10 cellular contexts compared by ENCODE assay signal in genomic region chr12:50241178-50241577, GRCh38. TPM values are rescaled to one million over a fixed set of nuclear protein-coding genes. Genes with fewer than 3 reads are reported as not detected.
DNase-seq lines count a peak whose midpoint lies in the region; ATAC-seq and TF ChIP-seq lines count a peak whose summit lies in the region.
"Had no signal": no experiment of that assay in that cellular context is flagged by ENCODE, and none has a peak within 500 bp of the region (broad histone marks: within the 10 kb centered on the region; RNA-seq: fewer than 3 reads in every experiment).

No MANE protein-coding gene starts in this region.

- peak overlapping the region; percentile 38; the same call in 1 of the 2 replicates for H3K4me3 ChIP-seq in PC-9
- no peak overlapping the region for H3K4me3 ChIP-seq in stomach smooth muscle (ENCODE audit: low read length in 2 of 2)
- H3K4me3 ChIP-seq in A673 (ENCODE audit: low read depth, low read length, poor library complexity, severe bottlenecking), result no peak overlapping the region

- H3K27me3 ChIP-seq in PC-9 (ENCODE audit: insufficient read depth, low read depth) (no peaks in the 10 kb centered on the region), stomach smooth muscle (ENCODE audit: control insufficient read depth in 1 of 2, insufficient read depth in 2 of 2, low read length in 2 of 2) (no peaks in the 10 kb centered on the region), A673 (replicated peaks; ENCODE audit: insufficient read depth, low read depth, low read length, poor library complexity) (no peaks in the 10 kb centered on the region)

- TF ChIP-seq CTCF in PC-9 (conservative IDR thresholded peaks at IDR 0.05), result no peak
- no peak for TF ChIP-seq CTCF in A673 (conservative IDR thresholded peaks at IDR 0.05; ENCODE audit: low read depth, low read length)

- peaks cover 60% of the 10 kb centered on the region for H3F3A ChIP-seq in PC-9 (ENCODE audit: insufficient read depth, low read depth)

- no peaks in the 10 kb centered on the region for H3K9me3 ChIP-seq in PC-9 (ENCODE audit: insufficient read depth, low read depth)
- H3K9me3 ChIP-seq in stomach smooth muscle (ENCODE audit: control insufficient read depth in 2 of 2, low read length in 2 of 2), result no peaks in the 10 kb centered on the region
- no peaks in the 10 kb centered on the region for H3K9me3 ChIP-seq in A673 (ENCODE audit: low read depth, low read length, poor library complexity, severe bottlenecking)

- peaks cover 64% of the 10 kb centered on the region for H3K79me2 ChIP-seq in PC-9 (ENCODE audit: low read depth)

- intact Hi-C loops in PC-9 (cut with micrococcal nuclease; ENCODE audit: unreplicated experiment) (loop anchor here (5.0 to 10.0 kb wide), 2 partner anchors 71 to 164 kb away; partner anchors contain the start of gene LARP4), A673 (cut with micrococcal nuclease; ENCODE audit: unreplicated experiment) (no loop called here)

- H3K9ac ChIP-seq in stomach smooth muscle (ENCODE audit: low read length in 2 of 2), result no peak overlapping the region

- H3K4me2 ChIP-seq in PC-9, result peak overlapping the region; percentile 78

- no peak overlapping the region for H2AFZ ChIP-seq in PC-9

- POLR2A ChIA-PET in PC-9 (lab: Charles Lee; ENCODE audit: unreplicated experiment) (interaction anchor here (0.5 to 0.8 kb wide), 8 partner anchors 18 to 236 kb away, joined by 3 to 8 read pairs (median 5); no protein-coding TSS in a partner anchor), A673 (lab: Charles Lee; ENCODE audit: low non-redundant PET) (no interaction called here)

- no peaks in the 10 kb centered on the region for H3K9me2 ChIP-seq in PC-9 (ENCODE audit: insufficient read depth)

- DNase-seq in NCI-H1105 treated with DMSO at 0.1 percent for 48 hours (lab: John Stamatoyannopoulos, UW) (peak; percentile 52), NCI-H1105 (lab: John Stamatoyannopoulos, UW) (no peak), PC-9 (peak in 1 of 2 experiments; percentile 91), iris pigment epithelial cell (ENCODE audit: low read depth) (peak; percentile 69), mucosa of gallbladder (ENCODE audit: low spot score) (no peak), A673 (ENCODE audit: low spot score) (no peak)
- DNase-seq in stimulated activated naive CD8-positive, alpha-beta T cell treated with anti-CD3 and anti-CD28 coated beads, Interleukin-15, Interleukin-2, amounts not matched to agents 100 U/mL and 50 U/mL, for 24 hours, result no peak
- DNase-seq: NCI-H446, nucleus accumbens had no signal

- CTCF ChIA-PET in PC-9 (lab: Charles Lee), result interaction anchor here (0.6 kb wide), 1 partner anchor 63 kb away, joined by 8 read pairs; no protein-coding TSS in a partner anchor
- CTCF ChIA-PET in A673 (lab: Charles Lee), result no interaction called here

- H3K36me3 ChIP-seq in PC-9 (ENCODE audit: low read depth) (peaks cover 36% of the 10 kb centered on the region), stomach smooth muscle (ENCODE audit: control insufficient read depth in 2 of 2, insufficient read depth in 2 of 2, low read length in 2 of 2) (no peaks in the 10 kb centered on the region), A673 (ENCODE audit: insufficient read depth, low read length, poor library complexity, severe bottlenecking) (no peaks in the 10 kb centered on the region)

- BruUV-seq in PC-9 (replicated peaks; lab: Mats Ljungman, UMichigan) (no TSS peak), A673 (replicated peaks; lab: Mats Ljungman, UMichigan) (no TSS peak)

- ATAC-seq in stimulated activated naive CD8-positive, alpha-beta T cell treated with anti-CD3 and anti-CD28 coated beads, Interleukin-15, Interleukin-2, amounts not matched to agents 100 U/mL and 50 U/mL, for 24 hours, result no peak

- H3K4me1 ChIP-seq in PC-9 (replicated peaks; ENCODE audit: insufficient read depth) (peaks cover 75% of the 10 kb centered on the region), stomach smooth muscle (ENCODE audit: control insufficient read depth, insufficient read depth, low read length) (peaks cover 15% of the 10 kb centered on the region), A673 (ENCODE audit: insufficient read depth, low read length, poor library complexity, severe bottlenecking) (no peaks in the 10 kb centered on the region)

- H3K27ac ChIP-seq in PC-9 (peak overlapping the region; percentile 98), stomach smooth muscle (ENCODE audit: low read length) (peak overlapping the region; percentile 32), A673 (ENCODE audit: low read depth, low read length, poor library complexity, severe bottlenecking) (no peak overlapping the region)

- no peaks in the 10 kb centered on the region for H4K20me1 ChIP-seq in PC-9 (ENCODE audit: insufficient read depth)

RNA-seq across cellular contexts. Expression of gene LIMA1, which starts 42.1 kb away (rescaled TPM):
- 73.1 and 98.6 TPM in 2 replicates for total RNA-seq in PC-9 (2021)
- 117 TPM for total RNA-seq in mucosa of gallbladder
- 73.1 and 77.6 TPM in 2 replicates for total RNA-seq in A673 (2021)

Comparison
In these comparisons a context has a peak if more than half of its experiments do, and no peak if none do; other contexts are left out.
1. DNase-seq: peak in NCI-H1105 treated with DMSO at 0.1 percent for 48 hours (single experiment) and iris pigment epithelial cell (single experiment); none in NCI-H1105 (single experiment), mucosa of gallbladder (single experiment), A673 (single experiment) and stimulated activated naive CD8-positive, alpha-beta T cell treated with anti-CD3 and anti-CD28 coated beads, Interleukin-15, Interleukin-2, amounts not matched to agents 100 U/mL and 50 U/mL, for 24 hours (single experiment).